Comparison of ENCODE assay signal across 34 cellular contexts in genomic region chr12:74581439-74581838, GRCh38.
"Had no signal": no experiment of that assay in that cellular context is flagged by ENCODE, and none has a peak within 500 bp of the region (broad histone marks: within the 10 kb centered on the region; RNA-seq: fewer than 3 reads in every experiment).

No MANE protein-coding gene starts in this region.

- H3K36me3 Mint-ChIP-seq: activated CD4-positive, alpha-beta memory T cell treated with anti-CD3 and anti-CD28 coated beads for 36 hours; activated naive CD4-positive, alpha-beta T cell treated with anti-CD3 and anti-CD28 coated beads, Interleukin-2, amount 10 ng/mL, durations not matched to agents 7 days and 5 days; activated naive CD4-positive, alpha-beta T cell treated with anti-CD3 and anti-CD28 coated beads, Interleukin-2, amount 50 U/mL, for 24 hours; activated naive CD8-positive, alpha-beta T cell; activated naive CD8-positive, alpha-beta T cell treated with anti-CD3 and anti-CD28 coated beads, Interleukin-2, amount 10 ng/mL, durations not matched to agents 7 days and 5 days; brain had no signal

- ATAC-seq: activated CD8-positive, alpha-beta T cell treated with anti-CD3 and anti-CD28 coated beads for 36 hours; activated naive CD8-positive, alpha-beta T cell treated with anti-CD3 and anti-CD28 coated beads, Interleukin-2, amount 50 U/mL, for 24 hours had no signal

- DNase-seq: activated B cell treated with CpG ODN at 0.5 μM for 24 hours; activated CD4-positive, alpha-beta memory T cell treated with anti-CD3 and anti-CD28 coated beads for 36 hours; activated CD4-positive, alpha-beta T cell treated with anti-CD3 and anti-CD28 coated beads for 4 hours; activated CD4-positive, alpha-beta T cell treated with anti-CD3 and anti-CD28 coated beads, Interleukin-2, amount 10 ng/mL, durations not matched to agents 24 days and 14 days; activated CD4-positive, alpha-beta T cell treated with anti-CD3 and anti-CD28 coated beads, Interleukin-2, amount 50 U/mL, for 1 hour; activated CD4-positive, alpha-beta T cell treated with anti-CD3 and anti-CD28 coated beads, Interleukin-2, amount 50 U/mL, for 4 hours; activated CD4-positive, CD25-positive, alpha-beta regulatory T cell treated with anti-CD3 and anti-CD28 coated beads, Interleukin-2, amount 50 U/mL, for 72 hours; activated CD8-positive, alpha-beta memory T cell treated with anti-CD3 and anti-CD28 coated beads, Interleukin-2, amount 50 U/mL, for 48 hours; activated CD8-positive, alpha-beta T cell treated with anti-CD3 and anti-CD28 coated beads for 36 hours; activated effector memory CD4-positive, alpha-beta T cell treated with Interleukin-2 at 50 U/mL for 16 hours; activated gamma-delta T cell; activated naive CD4-positive, alpha-beta T cell treated with anti-CD3 and anti-CD28 coated beads, Interleukin-2, amount 10 ng/mL, durations not matched to agents 7 days and 5 days; activated naive CD4-positive, alpha-beta T cell treated with Interleukin-2 at 50 U/mL for 16 hours; activated naive CD8-positive, alpha-beta T cell treated with anti-CD3 and anti-CD28 coated beads, Interleukin-2, amount 10 ng/mL, durations not matched to agents 7 days and 5 days; activated naive CD8-positive, alpha-beta T cell treated with anti-CD3 and anti-CD28 coated beads, Interleukin-2, amount 50 U/mL, for 24 hours; activated T-cell treated with anti-CD3 and anti-CD28 coated beads, Interleukin-2, amount 50 U/mL, for 24 hours; activated T-cell treated with anti-CD3 and anti-CD28 coated beads, Interleukin-2, amount 50 U/mL, for 48 hours; amygdala; anterior cingulate cortex; caudate nucleus; cerebellar nuclear complex; T-helper 1 cell; T-helper 2 cell; T-helper 9 cell; WERI-Rb-1 had no signal

- H3K4me1 Mint-ChIP-seq: activated B cell treated with CpG ODN at 0.5 μM for 24 hours; activated CD4-positive, alpha-beta T cell treated with anti-CD3 and anti-CD28 coated beads, Interleukin-2, amount 10 ng/mL, durations not matched to agents 24 days and 14 days; activated naive CD4-positive, alpha-beta T cell treated with anti-CD3 and anti-CD28 coated beads, Interleukin-2, amount 10 ng/mL, durations not matched to agents 7 days and 5 days; activated naive CD4-positive, alpha-beta T cell treated with anti-CD3 and anti-CD28 coated beads, Interleukin-2, amount 50 U/mL, for 24 hours; activated naive CD8-positive, alpha-beta T cell treated with anti-CD3 and anti-CD28 coated beads, Interleukin-2, amount 10 ng/mL, durations not matched to agents 7 days and 5 days; activated naive CD8-positive, alpha-beta T cell treated with anti-CD3 and anti-CD28 coated beads, Interleukin-2, amount 50 U/mL, for 24 hours; central memory CD8-positive, alpha-beta T cell had no signal

- H3K4me1 ChIP-seq: ascending aorta had no signal

- H3K27ac Mint-ChIP-seq: activated B cell treated with CpG ODN at 0.5 μM for 24 hours; activated CD4-positive, alpha-beta memory T cell treated with anti-CD3 and anti-CD28 coated beads for 36 hours; activated CD4-positive, alpha-beta T cell treated with anti-CD3 and anti-CD28 coated beads, Interleukin-2, amount 10 ng/mL, durations not matched to agents 24 days and 14 days; activated CD8-positive, alpha-beta T cell treated with anti-CD3 and anti-CD28 coated beads for 36 hours; activated naive CD4-positive, alpha-beta T cell treated with anti-CD3 and anti-CD28 coated beads, Interleukin-2, amount 10 ng/mL, durations not matched to agents 7 days and 5 days; activated naive CD4-positive, alpha-beta T cell treated with anti-CD3 and anti-CD28 coated beads, Interleukin-2, amount 50 U/mL, for 24 hours; activated naive CD8-positive, alpha-beta T cell; activated naive CD8-positive, alpha-beta T cell treated with anti-CD3 and anti-CD28 coated beads, Interleukin-2, amount 10 ng/mL, durations not matched to agents 7 days and 5 days; activated naive CD8-positive, alpha-beta T cell treated with anti-CD3 and anti-CD28 coated beads, Interleukin-2, amount 50 U/mL, for 24 hours; activated T-cell treated with anti-CD3 and anti-CD28 coated beads, Interleukin-2, amount 50 U/mL, for 24 hours; activated T-helper 2 cell treated with anti-CD3 and anti-CD28 coated beads, Interferon-gamma antibody, Interleukin-2, Interleukin-4, amounts not matched to agents 10 μg/mL and 5 μg/mL and 100 μg/mL, durations not matched to agents 14 hours and 24 hours and 36 hours; brain; T-helper 1 cell treated with Interleukin-12 subunit alpha and Interleukin-12 subunit beta and Interleukin-4 antibody, amounts not matched to agents 30 μg/mL and 1 μg/mL, for 36 hours; T-helper 2 cell treated with Interferon-gamma antibody and Interleukin-4, amounts not matched to agents 5 μg/mL and 100 μg/mL, for 36 hours had no signal

- H3K27me3 ChIP-seq: ascending aorta, cardiac muscle cell had no signal

- H3K4me3 ChIP-seq: ascending aorta, cardiac muscle cell had no signal

- H3K36me3 ChIP-seq: ascending aorta, cardiac muscle cell, WERI-Rb-1 had no signal

- H3K4me3 Mint-ChIP-seq: activated B cell treated with CpG ODN at 0.5 μM for 24 hours; activated CD4-positive, alpha-beta memory T cell treated with anti-CD3 and anti-CD28 coated beads for 36 hours; activated CD4-positive, alpha-beta T cell treated with anti-CD3 and anti-CD28 coated beads, Interleukin-2, amount 10 ng/mL, durations not matched to agents 24 days and 14 days; activated CD8-positive, alpha-beta T cell treated with anti-CD3 and anti-CD28 coated beads for 36 hours; activated naive CD4-positive, alpha-beta T cell treated with anti-CD3 and anti-CD28 coated beads, Interleukin-2, amount 10 ng/mL, durations not matched to agents 7 days and 5 days; activated naive CD4-positive, alpha-beta T cell treated with anti-CD3 and anti-CD28 coated beads, Interleukin-2, amount 50 U/mL, for 24 hours; activated naive CD8-positive, alpha-beta T cell; activated naive CD8-positive, alpha-beta T cell treated with anti-CD3 and anti-CD28 coated beads, Interleukin-2, amount 10 ng/mL, durations not matched to agents 7 days and 5 days; activated naive CD8-positive, alpha-beta T cell treated with anti-CD3 and anti-CD28 coated beads, Interleukin-2, amount 50 U/mL, for 24 hours; activated T-cell treated with anti-CD3 and anti-CD28 coated beads, Interleukin-2, amount 50 U/mL, for 24 hours; brain; central memory CD8-positive, alpha-beta T cell; T-helper 1 cell treated with Interleukin-12 subunit alpha and Interleukin-12 subunit beta and Interleukin-4 antibody, amounts not matched to agents 30 μg/mL and 1 μg/mL, for 36 hours; T-helper 2 cell treated with Interferon-gamma antibody and Interleukin-4, amounts not matched to agents 5 μg/mL and 100 μg/mL, for 36 hours had no signal

- H3K27me3 Mint-ChIP-seq: activated B cell treated with CpG ODN at 0.5 μM for 24 hours; activated naive CD4-positive, alpha-beta T cell treated with anti-CD3 and anti-CD28 coated beads, Interleukin-2, amount 10 ng/mL, durations not matched to agents 7 days and 5 days; central memory CD8-positive, alpha-beta T cell had no signal

- H3K27ac ChIP-seq: ascending aorta, cardiac muscle cell, WERI-Rb-1 had no signal

- H3K9me3 ChIP-seq: ascending aorta had no signal

- H3K9me3 Mint-ChIP-seq: activated B cell treated with CpG ODN at 0.5 μM for 24 hours; activated CD4-positive, alpha-beta memory T cell treated with anti-CD3 and anti-CD28 coated beads for 36 hours; activated CD4-positive, alpha-beta T cell treated with anti-CD3 and anti-CD28 coated beads, Interleukin-2, amount 10 ng/mL, durations not matched to agents 24 days and 14 days; activated CD8-positive, alpha-beta T cell treated with anti-CD3 and anti-CD28 coated beads for 36 hours; activated naive CD4-positive, alpha-beta T cell treated with anti-CD3 and anti-CD28 coated beads, Interleukin-2, amount 10 ng/mL, durations not matched to agents 7 days and 5 days; activated naive CD4-positive, alpha-beta T cell treated with anti-CD3 and anti-CD28 coated beads, Interleukin-2, amount 50 U/mL, for 24 hours; activated naive CD8-positive, alpha-beta T cell treated with anti-CD3 and anti-CD28 coated beads, Interleukin-2, amount 10 ng/mL, durations not matched to agents 7 days and 5 days; activated naive CD8-positive, alpha-beta T cell treated with anti-CD3 and anti-CD28 coated beads, Interleukin-2, amount 50 U/mL, for 24 hours; activated T-cell treated with anti-CD3 and anti-CD28 coated beads, Interleukin-2, amount 50 U/mL, for 24 hours; activated T-helper 2 cell treated with anti-CD3 and anti-CD28 coated beads, Interferon-gamma antibody, Interleukin-2, Interleukin-4, amounts not matched to agents 10 μg/mL and 5 μg/mL and 100 μg/mL, durations not matched to agents 14 hours and 24 hours and 36 hours; brain; central memory CD8-positive, alpha-beta T cell; T-helper 1 cell treated with Interleukin-12 subunit alpha and Interleukin-12 subunit beta and Interleukin-4 antibody, amounts not matched to agents 30 μg/mL and 1 μg/mL, for 36 hours; T-helper 2 cell treated with Interferon-gamma antibody and Interleukin-4, amounts not matched to agents 5 μg/mL and 100 μg/mL, for 36 hours had no signal
